ENCODE assay signal across 1 cellular context in the genomic region with DNA sequence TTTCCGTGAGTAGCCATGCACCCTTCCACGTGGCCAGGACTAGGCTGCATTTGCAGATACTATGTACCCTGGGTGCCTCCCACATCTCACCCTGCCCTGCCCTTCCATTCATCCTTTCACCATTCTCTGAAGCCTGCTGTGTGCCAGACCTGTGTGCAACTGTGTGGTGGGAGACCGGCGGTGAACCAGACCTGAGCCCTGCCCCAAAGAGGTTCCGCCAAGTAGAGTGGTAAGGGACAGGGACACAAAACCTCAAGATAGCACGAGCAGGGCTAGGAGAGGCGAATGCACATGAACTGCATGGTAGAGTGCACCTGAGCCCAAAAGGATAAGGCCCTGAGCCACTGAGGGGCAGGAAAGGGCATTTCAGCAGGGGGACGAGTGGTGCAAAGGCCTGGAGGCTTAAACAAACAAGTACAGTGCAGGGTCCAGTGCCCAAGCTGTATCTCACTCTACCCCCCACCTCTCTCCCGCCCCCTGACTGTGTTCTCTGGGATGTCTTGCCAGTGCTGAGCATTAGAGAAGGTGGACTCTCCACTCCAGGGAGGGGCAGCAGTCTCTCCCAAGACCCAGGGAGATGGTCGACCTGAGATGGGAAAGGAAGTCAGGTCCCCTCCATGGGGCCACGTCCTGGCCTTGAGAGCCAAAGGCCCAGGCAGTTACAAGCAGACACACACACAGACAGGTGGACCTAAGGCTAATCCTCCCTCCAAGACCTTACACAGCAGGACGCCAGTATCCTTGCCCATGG.
TF ChIP-seq lines count a peak whose summit lies in the region.

No MANE protein-coding gene starts in this region.

TF ChIP-seq in H1, 55 proteins besides CTCF, POLR2A, EP300 and RAD21:
- TF ChIP-seq, protein P1, sequence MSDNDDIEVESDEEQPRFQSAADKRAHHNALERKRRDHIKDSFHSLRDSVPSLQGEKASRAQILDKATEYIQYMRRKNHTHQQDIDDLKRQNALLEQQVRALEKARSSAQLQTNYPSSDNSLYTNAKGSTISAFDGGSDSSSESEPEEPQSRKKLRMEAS (IDR thresholded peaks at IDR 0.05), result no peak
- TF ChIP-seq SUZ12 (IDR thresholded peaks at IDR 0.05; ENCODE audit: low read length), result no peak
- no peak for TF ChIP-seq GABPA (IDR thresholded peaks at IDR 0.05; ENCODE audit: borderline replicate concordance, insufficient read depth, low read length)
- TF ChIP-seq TAF7 (optimal IDR thresholded peaks at IDR 0.05; ENCODE audit: borderline replicate concordance, low read depth, low read length), result no peak
